In genomic region chr11:76577921-76578654, GRCh38 we compare ENCODE assay signal across 3 cellular contexts.
A peak's percentile ranks its signal among the peaks of the same experiment; 100 is the strongest.
TF ChIP-seq lines count a peak whose summit lies in the region.

No MANE protein-coding gene starts in this region.

TF ChIP-seq in GM23338, 12 proteins besides CTCF, POLR2A, EP300 and RAD21 (continued from another document and continues in another):
- TF ChIP-seq REST (IDR thresholded peaks at IDR 0.05; ENCODE audit: unreplicated experiment) (no peak), JUNB (IDR thresholded peaks at IDR 0.05; ENCODE audit: unreplicated experiment) (no peak), CREB1 (CRISPR knock-in tag; IDR thresholded peaks at IDR 0.05; ENCODE audit: low read depth) (no peak), EZH2 (IDR thresholded peaks at IDR 0.05; ENCODE audit: low read depth, unreplicated experiment) (no peak), ZNF114 (CRISPR knock-in tag; IDR thresholded peaks at IDR 0.05) (no peak), POLR2AphosphoS5 (IDR thresholded peaks at IDR 0.05; ENCODE audit: low read depth) (no peak)

TF ChIP-seq in K562, 482 proteins besides CTCF, POLR2A, EP300 and RAD21 (continued from another document):
- TF ChIP-seq RERE (CRISPR knock-in tag; IDR thresholded peaks at IDR 0.05; ENCODE audit: borderline replicate concordance) (no peak), MAFG (tag; conservative IDR thresholded peaks at IDR 0.05) (0 out of 2 replicates have a peak, but pooled peaks have one; percentile 40)
TF ChIP-seq in K562: peak in this region for 3.

TF ChIP-seq in HepG2, 621 proteins besides CTCF, POLR2A, EP300 and RAD21:
- TF ChIP-seq ZBTB44 (CRISPR knock-in tag; IDR thresholded peaks at IDR 0.05) = no peak
- TF ChIP-seq JUN (CRISPR knock-in tag; IDR thresholded peaks at IDR 0.05) = no peak
- TF ChIP-seq GATAD1 (CRISPR knock-in tag; IDR thresholded peaks at IDR 0.05) = no peak
- peak; percentile 38; the same call in 1 of the 2 replicates for TF ChIP-seq MAFF (IDR thresholded peaks at IDR 0.05; ENCODE audit: low read depth, low read length)
- no peak for TF ChIP-seq LCORL (IDR thresholded peaks at IDR 0.05)
- no peak for TF ChIP-seq LCORL (CRISPR knock-in tag; IDR thresholded peaks at IDR 0.05)
- no peak for TF ChIP-seq TFAP4 (IDR thresholded peaks at IDR 0.05; ENCODE audit: borderline replicate concordance, low read depth)
- TF ChIP-seq SUZ12 (IDR thresholded peaks at IDR 0.05; ENCODE audit: low read depth, low read length) = no peak
- no peak for TF ChIP-seq ZSCAN31 (CRISPR knock-in tag; IDR thresholded peaks at IDR 0.05; ENCODE audit: low read depth)
- no peak for TF ChIP-seq CAMTA2 (CRISPR knock-in tag; IDR thresholded peaks at IDR 0.05; ENCODE audit: borderline replicate concordance)
- TF ChIP-seq MAFK (conservative IDR thresholded peaks at IDR 0.05 in 1 of 2, IDR thresholded peaks at IDR 0.05 in 1 of 2; ENCODE audit: low read length in 2 of 2) = peak; percentile 59 to 66
